ENCODE assay signal across 17 cellular contexts in the genomic region with DNA sequence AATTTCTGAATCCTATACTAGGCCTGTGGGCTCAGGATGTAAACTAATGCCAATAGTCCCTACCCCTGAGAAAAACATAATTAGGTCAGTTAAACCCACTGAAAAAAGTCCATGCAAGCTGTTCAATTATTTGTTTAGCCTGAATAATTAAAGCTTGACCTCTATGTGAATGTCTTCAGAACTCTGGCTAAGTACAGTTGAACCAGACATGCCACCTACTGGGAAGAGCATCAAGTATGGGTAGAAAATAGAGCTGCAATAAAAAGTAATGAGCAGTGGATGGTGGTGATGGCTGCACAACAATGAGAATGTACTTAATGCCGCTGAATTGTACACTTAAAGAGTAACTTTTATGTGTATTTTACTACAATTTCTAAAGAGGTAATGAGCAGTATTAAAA. TPM values are rescaled to one million over a fixed set of nuclear protein-coding genes. Genes with fewer than 3 reads are reported as not detected.
DNase-seq lines count a peak whose midpoint lies in the region; ATAC-seq, FAIRE-seq and TF ChIP-seq lines count a peak whose summit lies in the region.
"Had no signal": no experiment of that assay in that cellular context is flagged by ENCODE, and none has a peak within 500 bp of the region (broad histone marks: within the 10 kb centered on the region; RNA-seq: fewer than 3 reads in every experiment).

No MANE protein-coding gene starts in this region.

- H3K9me3 ChIP-seq in thymus (ENCODE audit: control insufficient read depth) (no peaks in the 10 kb centered on the region), uterus (no peaks in the 10 kb centered on the region)
- H3K9me3 ChIP-seq: A549, transverse colon had no signal

- intact Hi-C loops in uterus (cut with DNase I; ENCODE audit: low total_unique reads), result no loop called here

- DNase-seq in activated T-cell treated with anti-CD3 and anti-CD28 coated beads, Interleukin-2, amount 50 U/mL, for 72 hours, result no peak
- DNase-seq in activated T-cell treated with anti-CD3 and anti-CD28 coated beads for 4 hours (no peak), NCI-H774 (lab: John Stamatoyannopoulos, UW) (peak; percentile 86), erythroblast (lab: John Stamatoyannopoulos, UW) (peak; percentile 12 to 16), H54 (ENCODE audit: insufficient read length, low spot score) (no peak), uterus (no peak)
- DNase-seq: activated T-cell treated with anti-CD3 and anti-CD28 coated beads, Interleukin-2, amount 50 U/mL, for 48 hours; effector CD8-positive, alpha-beta T cell; H7; NCI-H2029; transverse colon had no signal

- no peaks in the 10 kb centered on the region for H3K27me3 ChIP-seq in thymus (ENCODE audit: control insufficient read depth, insufficient read depth)
- no peaks in the 10 kb centered on the region for H3K27me3 ChIP-seq in uterus
- H3K27me3 ChIP-seq: neural progenitor cell, transverse colon had no signal

- no peak overlapping the region for H3K4me3 ChIP-seq in thymus (ENCODE audit: low read length)
- no peak overlapping the region for H3K4me3 ChIP-seq in uterus
- H3K4me3 ChIP-seq: A549, neural progenitor cell, transverse colon had no signal

- no peaks in the 10 kb centered on the region for H3K9me3 Mint-ChIP-seq in activated T-cell treated with anti-CD3 and anti-CD28 coated beads, Interleukin-2, amount 50 U/mL, for 72 hours
- H3K9me3 Mint-ChIP-seq: neural progenitor cell had no signal

- peaks cover 34% of the 10 kb centered on the region for H3K4me1 Mint-ChIP-seq in activated T-cell treated with anti-CD3 and anti-CD28 coated beads, Interleukin-2, amount 50 U/mL, for 72 hours (ENCODE audit: low read depth)
- H3K4me1 Mint-ChIP-seq: neural progenitor cell had no signal

- peak overlapping the region; percentile 36 for H3K27ac Mint-ChIP-seq in activated T-cell treated with anti-CD3 and anti-CD28 coated beads, Interleukin-2, amount 50 U/mL, for 72 hours
- H3K27ac Mint-ChIP-seq: neural progenitor cell had no signal

- H3K36me3 ChIP-seq in thymus (ENCODE audit: control insufficient read depth, insufficient read depth), result no peaks in the 10 kb centered on the region
- no peaks in the 10 kb centered on the region for H3K36me3 ChIP-seq in uterus
- H3K36me3 ChIP-seq: neural progenitor cell, transverse colon had no signal

- no peak for TF ChIP-seq POLR2A in erythroblast (IDR thresholded peaks at IDR 0.05; ENCODE audit: low read length)
- TF ChIP-seq POLR2A in H54 (IDR thresholded peaks at IDR 0.05; ENCODE audit: low read depth, low read length), result no peak
- no peak for TF ChIP-seq POLR2A in uterus (IDR thresholded peaks at IDR 0.05)

- no peak for TF ChIP-seq CTCF in uterus (IDR thresholded peaks at IDR 0.05)

- WGBS in thymus, result 96% methylated on average over 1 of the region's 1 CpG

- peaks cover 1 to 12% of the 10 kb centered on the region in 2 donors for H3K36me3 Mint-ChIP-seq in activated T-cell treated with anti-CD3 and anti-CD28 coated beads, Interleukin-2, amount 50 U/mL, for 72 hours (ENCODE audit: insufficient read depth in 2 of 2)
- H3K36me3 Mint-ChIP-seq: neural progenitor cell had no signal

- ATAC-seq in activated T-cell treated with anti-CD3 and anti-CD28 coated beads, Interleukin-2, amount 50 U/mL, for 72 hours (replicated peaks in 1 of 2), result no peak
- no peak for ATAC-seq in HG03354 (IDR thresholded peaks at IDR 0.05; ENCODE audit: poor library complexity, severe bottlenecking, unreplicated experiment)
- ATAC-seq: activated CD4-positive, CD25-positive, alpha-beta regulatory T cell treated with anti-CD3 and anti-CD28 coated beads, Interleukin-2, amount 50 U/mL, for 24 hours had no signal

- peak overlapping the region; percentile 52 for H3K27ac ChIP-seq in thymus (ENCODE audit: low read depth)
- no peak overlapping the region for H3K27ac ChIP-seq in uterus
- H3K27ac ChIP-seq: A549, neural progenitor cell had no signal

- H3K4me3 Mint-ChIP-seq in activated T-cell treated with anti-CD3 and anti-CD28 coated beads, Interleukin-2, amount 50 U/mL, for 72 hours, result no peak overlapping the region
- H3K4me3 Mint-ChIP-seq: neural progenitor cell had no signal

- H3K27me3 Mint-ChIP-seq in activated T-cell treated with anti-CD3 and anti-CD28 coated beads, Interleukin-2, amount 50 U/mL, for 72 hours (ENCODE audit: low read depth), result no peaks in the 10 kb centered on the region

- FAIRE-seq in H54 (lab: Jason Lieb, UNC), result no peak
- FAIRE-seq: A549, astrocyte had no signal

- H3K4me1 ChIP-seq in thymus (ENCODE audit: control insufficient read depth, insufficient read depth, low read length) (no peaks in the 10 kb centered on the region), uterus (no peaks in the 10 kb centered on the region)
- H3K4me1 ChIP-seq: neural progenitor cell had no signal

RNA-seq across cellular contexts. Expression of a gene that starts 23.6 kb away (rescaled TPM):
- total RNA-seq in activated T-cell treated with anti-CD3 and anti-CD28 coated beads, Interleukin-2, amount 50 U/mL, for 72 hours, result 1 to 10 TPM; 4.6 to 7.2 TPM
- 22.7 TPM for polyA plus RNA-seq in thymus
- total RNA-seq in uterus, result 10 to 100 TPM; 12.6 to 52.4 (median 16.7) TPM

Comparison
In these comparisons a context has a peak if more than half of its experiments do, and no peak if none do; other contexts are left out.
1. DNase-seq: peak in NCI-H774 (single experiment) and erythroblast (2 of 2); none in activated T-cell treated with anti-CD3 and anti-CD28 coated beads, Interleukin-2, amount 50 U/mL, for 72 hours (0 of 2), activated T-cell treated with anti-CD3 and anti-CD28 coated beads for 4 hours (single experiment), H54 (single experiment) and uterus (0 of 2).